In the genomic region with DNA sequence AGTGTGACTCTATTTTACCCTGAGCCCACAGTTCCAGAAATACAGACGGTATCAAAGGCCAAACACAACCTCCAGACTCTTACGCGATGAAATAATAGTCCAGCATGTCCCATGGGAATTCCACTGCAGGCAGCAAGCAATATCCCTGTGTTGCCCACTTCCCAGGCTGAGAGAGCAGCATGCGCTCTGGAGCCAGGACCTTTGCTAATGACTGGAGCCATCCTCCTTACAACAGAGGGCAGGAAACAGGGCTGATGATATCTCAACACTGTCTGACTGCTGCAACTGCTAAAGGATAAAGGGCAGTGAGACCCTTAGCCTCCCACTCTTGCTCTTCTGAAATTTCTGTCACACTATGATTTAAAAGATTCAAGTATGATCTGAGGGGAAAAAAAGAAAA, we compare ENCODE assay signal across 16 cellular contexts.
"Had no signal": no experiment of that assay in that cellular context is flagged by ENCODE, and none has a peak within 500 bp of the region (broad histone marks: within the 10 kb centered on the region; RNA-seq: fewer than 3 reads in every experiment).

No MANE protein-coding gene starts in this region.

- H3K4me3 ChIP-seq: breast epithelium, psoas muscle, right lobe of liver, suprapubic skin had no signal

- H3K27me3 ChIP-seq: breast epithelium, right lobe of liver, suprapubic skin had no signal

- H3K27ac ChIP-seq: breast epithelium, right lobe of liver, suprapubic skin had no signal

- H3K4me1 ChIP-seq: breast epithelium, right lobe of liver, suprapubic skin had no signal

- H3K9me3 ChIP-seq: breast epithelium, psoas muscle, right lobe of liver, suprapubic skin had no signal

- H3K36me3 ChIP-seq: breast epithelium, right lobe of liver, suprapubic skin had no signal

- H3K9me3 Mint-ChIP-seq: activated CD4-positive, alpha-beta T cell treated with anti-CD3 and anti-CD28 coated beads, Interleukin-2, amount 10 ng/mL, durations not matched to agents 24 days and 14 days; nephron progenitor cell; stimulated activated naive CD8-positive, alpha-beta T cell treated with anti-CD3 and anti-CD28 coated beads, Interleukin-15, Interleukin-2, amounts not matched to agents 100 ng/mL and 50 ng/mL, for 24 hours had no signal

- DNase-seq: activated CD4-positive, alpha-beta T cell treated with anti-CD3 and anti-CD28 coated beads, Interleukin-2, amount 10 ng/mL, durations not matched to agents 24 days and 14 days; activated CD4-positive, CD25-positive, alpha-beta regulatory T cell; activated CD8-positive, alpha-beta T cell treated with anti-CD3 and anti-CD28 coated beads, Interleukin-2, amount 10 ng/mL, durations not matched to agents 7 days and 5 days; activated naive CD4-positive, alpha-beta T cell treated with Interleukin-2 at 50 U/mL for 16 hours; anterior cingulate cortex; erythroblast; hippocampal formation; kidney; mesenchymal stem cell; nephron progenitor cell; psoas muscle; right lobe of liver; SW 1271 had no signal

- H3K27ac Mint-ChIP-seq: activated CD4-positive, alpha-beta T cell treated with anti-CD3 and anti-CD28 coated beads, Interleukin-2, amount 10 ng/mL, durations not matched to agents 24 days and 14 days; activated CD8-positive, alpha-beta T cell treated with anti-CD3 and anti-CD28 coated beads, Interleukin-2, amount 10 ng/mL, durations not matched to agents 7 days and 5 days; nephron progenitor cell; stimulated activated naive CD8-positive, alpha-beta T cell treated with anti-CD3 and anti-CD28 coated beads, Interleukin-15, Interleukin-2, amounts not matched to agents 100 ng/mL and 50 ng/mL, for 24 hours had no signal

- H3K4me3 Mint-ChIP-seq: activated CD4-positive, alpha-beta T cell treated with anti-CD3 and anti-CD28 coated beads, Interleukin-2, amount 10 ng/mL, durations not matched to agents 24 days and 14 days; activated CD8-positive, alpha-beta T cell treated with anti-CD3 and anti-CD28 coated beads, Interleukin-2, amount 10 ng/mL, durations not matched to agents 7 days and 5 days; nephron progenitor cell; stimulated activated naive CD8-positive, alpha-beta T cell treated with anti-CD3 and anti-CD28 coated beads, Interleukin-15, Interleukin-2, amounts not matched to agents 100 ng/mL and 50 ng/mL, for 24 hours had no signal
